In the genomic region with DNA sequence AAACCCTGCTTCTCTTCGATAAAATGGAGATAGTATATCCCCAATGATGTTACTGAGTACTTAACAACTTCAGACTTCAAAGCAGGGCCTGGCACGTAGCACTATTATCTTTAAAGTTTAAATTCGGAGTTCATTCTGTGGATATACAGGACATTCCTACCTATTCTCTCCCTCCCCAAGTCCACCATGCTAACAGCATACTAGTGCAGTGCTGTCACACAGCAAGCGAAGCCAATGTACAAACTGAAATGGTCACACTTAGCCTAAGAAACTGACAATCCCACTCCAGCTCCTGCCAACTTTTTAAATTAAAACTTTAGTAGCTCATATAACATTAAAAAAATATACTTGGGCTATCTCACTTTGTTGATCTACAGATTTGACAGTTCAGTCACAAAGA, we compare ENCODE assay signal across 8 cellular contexts. TPM values are rescaled to one million over a fixed set of nuclear protein-coding genes. Genes with fewer than 3 reads are reported as not detected.
DNase-seq lines count a peak whose midpoint lies in the region; ATAC-seq, FAIRE-seq and TF ChIP-seq lines count a peak whose summit lies in the region.

No MANE protein-coding gene starts in this region.

- CTCF ChIA-PET in activated CD4-positive, alpha-beta T cell treated with anti-CD3 and anti-CD28 coated beads for 36 hours (lab: Charles Lee) = interaction anchor here (0.6 to 3.0 kb wide), 7 partner anchors 39 to 139 kb away, joined by 3 to 16 read pairs (median 4); partner anchors contain the start of gene LAMTOR3
- CTCF ChIA-PET in RWPE1 (lab: Yijun Ruan, JAX) = interaction anchor here (0.7 kb wide), 1 partner anchor 124 kb away, joined by 3 read pairs; no protein-coding TSS in a partner anchor

- FAIRE-seq in kidney (lab: Jason Lieb, UNC) = no peak

- H3K27me3 ChIP-seq in thyroid gland = no peaks in the 10 kb centered on the region

- H3K9me3 ChIP-seq in kidney (ENCODE audit: control insufficient read depth in 1 of 2, low read length in 2 of 2) = no peaks in the 10 kb centered on the region
- no peaks in the 10 kb centered on the region for H3K9me3 ChIP-seq in thyroid gland

- H3K36me3 Mint-ChIP-seq in activated CD4-positive, alpha-beta T cell treated with anti-CD3 and anti-CD28 coated beads for 36 hours (ENCODE audit: low read depth) = peaks cover 30% of the 10 kb centered on the region
- peaks cover 48% of the 10 kb centered on the region for H3K36me3 Mint-ChIP-seq in activated T-helper 2 cell treated with anti-CD3 and anti-CD28 coated beads, Interferon-gamma antibody, Interleukin-2, Interleukin-4, amounts not matched to agents 10 μg/mL and 5 μg/mL and 100 μg/mL, durations not matched to agents 14 hours and 24 hours and 36 hours (ENCODE audit: low read depth)

- 92 to 94% methylated on average over 4 of the region's 4 CpGs for WGBS in thyroid gland, 2 donors

- no peaks in the 10 kb centered on the region for H3K27me3 Mint-ChIP-seq in activated CD4-positive, alpha-beta T cell treated with anti-CD3 and anti-CD28 coated beads for 36 hours
- no peaks in the 10 kb centered on the region for H3K27me3 Mint-ChIP-seq in activated T-helper 2 cell treated with anti-CD3 and anti-CD28 coated beads, Interferon-gamma antibody, Interleukin-2, Interleukin-4, amounts not matched to agents 10 μg/mL and 5 μg/mL and 100 μg/mL, durations not matched to agents 14 hours and 24 hours and 36 hours (ENCODE audit: low read depth)

- TF ChIP-seq POLR2A in thyroid gland (IDR thresholded peaks at IDR 0.05) = no peak

- intact Hi-C loops in activated CD4-positive, alpha-beta T cell treated with anti-CD3 and anti-CD28 coated beads for 36 hours (cut with DNase I, micrococcal nuclease) = loop anchor here (2.0 to 5.0 kb wide), 7 partner anchors 95 to 1685 kb away; partner anchors contain the start of genes ADH5 (in 1 of the 2), DAPP1 (in 1 of the 2), METAP1 (in 1 of the 2) and RAP1GDS1 (in 1 of the 2)
- intact Hi-C loops in activated T-helper 2 cell treated with anti-CD3 and anti-CD28 coated beads, Interferon-gamma antibody, Interleukin-2, Interleukin-4, amounts not matched to agents 10 μg/mL and 5 μg/mL and 100 μg/mL, durations not matched to agents 14 hours and 24 hours and 36 hours (cut with micrococcal nuclease) = loop anchor here (2.0 to 10.0 kb wide), 6 partner anchors 99 to 1400 kb away; partner anchors contain the start of genes ADH5, DAPP1, METAP1 and PPP3CA
- intact Hi-C loops in kidney (cut with DNase I) = no loop called here
- intact Hi-C loops in thyroid gland (cut with DNase I) = loop anchor here (5.0 to 10.0 kb wide), 3 partner anchors 55 to 385 kb away; partner anchors contain the start of genes DAPP1, LAMTOR3 and TRMT10A

- peak overlapping the region in 1 of 2 donors; percentile 73 for H3K9ac ChIP-seq in kidney (ENCODE audit: low read length in 2 of 2)

- H3K36me3 ChIP-seq in kidney (ENCODE audit: control insufficient read depth in 1 of 2, insufficient read depth in 2 of 2, low read length in 2 of 2) = no peaks in the 10 kb centered on the region
- H3K36me3 ChIP-seq in thyroid gland = no peaks in the 10 kb centered on the region

- no peak for DNase-seq in activated CD4-positive, alpha-beta T cell treated with anti-CD3 and anti-CD28 coated beads for 36 hours
- no peak for DNase-seq in activated CD4-positive, alpha-beta T cell treated with anti-CD3 and anti-CD28 coated beads for 4 hours
- DNase-seq in activated T-helper 2 cell treated with anti-CD3 and anti-CD28 coated beads, Interferon-gamma antibody, Interleukin-2, Interleukin-4, amounts not matched to agents 10 μg/mL and 5 μg/mL and 100 μg/mL, durations not matched to agents 14 hours and 24 hours and 36 hours (ENCODE audit: low spot score) = no peak
- DNase-seq in kidney (no peak), thyroid gland (no peak), RWPE1 (ENCODE audit: low spot score) (no peak), A172 (ENCODE audit: low spot score) (no peak)

- POLR2A ChIA-PET in activated CD4-positive, alpha-beta T cell treated with anti-CD3 and anti-CD28 coated beads for 36 hours (lab: Charles Lee) = interaction anchor here (1.5 to 2.6 kb wide), 2 partner anchors 8 to 53 kb away, joined by 3 to 16 read pairs; partner anchors contain the start of gene LAMTOR3
- POLR2A ChIA-PET in RWPE1 (lab: Yijun Ruan, JAX; ENCODE audit: low non-redundant PET) = no interaction called here

- H3K27ac ChIP-seq in kidney (ENCODE audit: low read depth in 2 of 2, low read length in 2 of 2) (peak overlapping the region; percentile 94 to 96), thyroid gland (peak overlapping the region; percentile 92 to 98 (median 96)), RWPE1 (no peak overlapping the region)

- H3K27ac Mint-ChIP-seq in activated CD4-positive, alpha-beta T cell treated with anti-CD3 and anti-CD28 coated beads for 36 hours = peak overlapping the region; percentile 96
- H3K27ac Mint-ChIP-seq in activated T-helper 2 cell treated with anti-CD3 and anti-CD28 coated beads, Interferon-gamma antibody, Interleukin-2, Interleukin-4, amounts not matched to agents 10 μg/mL and 5 μg/mL and 100 μg/mL, durations not matched to agents 14 hours and 24 hours and 36 hours = peak overlapping the region; percentile 98

- H3K4me3 ChIP-seq in kidney (ENCODE audit: low read length in 2 of 2) = peak overlapping the region in 1 of 2 donors; percentile 68
- no peak overlapping the region for H3K4me3 ChIP-seq in thyroid gland (replicated peaks in 1 of 3)

- H3K9me3 Mint-ChIP-seq in activated CD4-positive, alpha-beta T cell treated with anti-CD3 and anti-CD28 coated beads for 36 hours (ENCODE audit: low read depth) = no peaks in the 10 kb centered on the region
- peaks cover 6% of the 10 kb centered on the region for H3K9me3 Mint-ChIP-seq in activated T-helper 2 cell treated with anti-CD3 and anti-CD28 coated beads, Interferon-gamma antibody, Interleukin-2, Interleukin-4, amounts not matched to agents 10 μg/mL and 5 μg/mL and 100 μg/mL, durations not matched to agents 14 hours and 24 hours and 36 hours

- TF ChIP-seq CTCF in kidney (IDR thresholded peaks at IDR 0.05; ENCODE audit: borderline replicate concordance, extremely low read depth, insufficient read depth) (no peak), thyroid gland (IDR thresholded peaks at IDR 0.05) (no peak), RWPE1 (conservative IDR thresholded peaks at IDR 0.05; ENCODE audit: low read depth) (no peak)

- H3K4me3 Mint-ChIP-seq in activated CD4-positive, alpha-beta T cell treated with anti-CD3 and anti-CD28 coated beads for 36 hours = no peak overlapping the region
- H3K4me3 Mint-ChIP-seq in activated T-helper 2 cell treated with anti-CD3 and anti-CD28 coated beads, Interferon-gamma antibody, Interleukin-2, Interleukin-4, amounts not matched to agents 10 μg/mL and 5 μg/mL and 100 μg/mL, durations not matched to agents 14 hours and 24 hours and 36 hours (ENCODE audit: low read depth) = no peak overlapping the region

- no peak for ATAC-seq in activated CD4-positive, alpha-beta T cell treated with anti-CD3 and anti-CD28 coated beads for 36 hours
- ATAC-seq in HG03469 (IDR thresholded peaks at IDR 0.05; ENCODE audit: unreplicated experiment) = no peak

- peaks cover 13 to 29% of the 10 kb centered on the region in 2 donors for H3K4me1 ChIP-seq in kidney (ENCODE audit: control insufficient read depth in 1 of 2, insufficient read depth in 1 of 2, low read depth in 1 of 2, low read length in 2 of 2)
- peaks cover 17 to 39% of the 10 kb centered on the region in 2 donors for H3K4me1 ChIP-seq in thyroid gland

- H3K4me1 Mint-ChIP-seq in activated CD4-positive, alpha-beta T cell treated with anti-CD3 and anti-CD28 coated beads for 36 hours = peaks cover 48% of the 10 kb centered on the region
- peaks cover 48% of the 10 kb centered on the region for H3K4me1 Mint-ChIP-seq in activated T-helper 2 cell treated with anti-CD3 and anti-CD28 coated beads, Interferon-gamma antibody, Interleukin-2, Interleukin-4, amounts not matched to agents 10 μg/mL and 5 μg/mL and 100 μg/mL, durations not matched to agents 14 hours and 24 hours and 36 hours (ENCODE audit: low read depth)

RNA-seq across cellular contexts. Expression of gene DNAJB14, which starts 1.2 kb away (rescaled TPM):
- 10 to 100 TPM; 29.9 to 46.2 TPM for total RNA-seq in activated CD4-positive, alpha-beta T cell treated with anti-CD3 and anti-CD28 coated beads for 36 hours
- total RNA-seq in activated T-helper 2 cell treated with anti-CD3 and anti-CD28 coated beads, Interferon-gamma antibody, Interleukin-2, Interleukin-4, amounts not matched to agents 10 μg/mL and 5 μg/mL and 100 μg/mL, durations not matched to agents 14 hours and 24 hours and 36 hours = 45.8 and 49.9 TPM in 2 replicates
- total RNA-seq in kidney (51.7 TPM), thyroid gland (10 to 100 TPM; 48.1 to 84.4 (median 72.3) TPM)
- 8.1 TPM for polyA plus RNA-seq in kidney (ENCODE audit: insufficient read depth, low read depth, low replicate concordance)
- 36.9 and 42.0 TPM in 2 replicates for total RNA-seq in A172 (2014; rRNA removed; shearing (Covaris generic))

RNA-seq across cellular contexts. Expression of gene H2AZ1, which starts 2.5 kb away (rescaled TPM):
- 100 to 1,000 TPM; 376 to 809 TPM for total RNA-seq in activated CD4-positive, alpha-beta T cell treated with anti-CD3 and anti-CD28 coated beads for 36 hours
- 446 and 466 TPM in 2 replicates for total RNA-seq in activated T-helper 2 cell treated with anti-CD3 and anti-CD28 coated beads, Interferon-gamma antibody, Interleukin-2, Interleukin-4, amounts not matched to agents 10 μg/mL and 5 μg/mL and 100 μg/mL, durations not matched to agents 14 hours and 24 hours and 36 hours
- total RNA-seq in kidney = 98.5 TPM
- 154 TPM for polyA plus RNA-seq in kidney (ENCODE audit: insufficient read depth, low read depth, low replicate concordance)
- 100 to 1,000 TPM; 141 to 185 (median 150) TPM for total RNA-seq in thyroid gland
- total RNA-seq in A172 (2014; rRNA removed; shearing (Covaris generic)) = 669 and 1,047 TPM in 2 replicates

RNA-seq across cellular contexts. Expression of gene LAMTOR3, which starts 53.4 kb away (rescaled TPM):
- total RNA-seq in activated CD4-positive, alpha-beta T cell treated with anti-CD3 and anti-CD28 coated beads for 36 hours = 10 to 100 TPM; 28.5 to 30.4 TPM
- total RNA-seq in activated T-helper 2 cell treated with anti-CD3 and anti-CD28 coated beads, Interferon-gamma antibody, Interleukin-2, Interleukin-4, amounts not matched to agents 10 μg/mL and 5 μg/mL and 100 μg/mL, durations not matched to agents 14 hours and 24 hours and 36 hours = 27.1 and 28.8 TPM in 2 replicates
- total RNA-seq in kidney = 46.5 TPM
- 71.1 TPM for polyA plus RNA-seq in kidney (ENCODE audit: insufficient read depth, low read depth, low replicate concordance)
- total RNA-seq in thyroid gland = 100 to 1,000 TPM in 1 of 4 donors, 10 to 100 TPM in 3; 67.5 to 103 (median 86.1) TPM
- total RNA-seq in A172 (2014; rRNA removed; shearing (Covaris generic)) = 59.8 and 65.9 TPM in 2 replicates
